In genomic region chr7:22688034-22688433, GRCh38 we compare ENCODE assay signal across 35 cellular contexts. TPM values are rescaled to one million over a fixed set of nuclear protein-coding genes. Genes with fewer than 3 reads are reported as not detected.
"Had no signal": no experiment of that assay in that cellular context is flagged by ENCODE, and none has a peak within 500 bp of the region (broad histone marks: within the 10 kb centered on the region; RNA-seq: fewer than 3 reads in every experiment).

No MANE protein-coding gene starts in this region.

- H3K27ac Mint-ChIP-seq: activated B cell treated with CpG ODN at 0.5 μM for 24 hours; activated CD4-positive, alpha-beta T cell treated with anti-CD3 and anti-CD28 coated beads for 36 hours; activated naive CD8-positive, alpha-beta T cell treated with anti-CD3 and anti-CD28 coated beads for 36 hours; nephron progenitor cell; stimulated activated memory B cell treated with anti-CD40 and anti-IgM and Interleukin-4, amounts not matched to agents 10 μg/mL and 1 μg/mL and 100 μg/mL, for 72 hours; T-helper 2 cell treated with Interferon-gamma antibody and Interleukin-4, amounts not matched to agents 5 μg/mL and 100 μg/mL, for 36 hours had no signal

- H3K27ac ChIP-seq: adrenal gland, cardiac muscle cell, coronary artery, dorsolateral prefrontal cortex, heart left ventricle, neutrophil, ovary, prostate gland, stomach, thyroid gland, upper lobe of left lung had no signal

- H3K27me3 Mint-ChIP-seq: activated B cell treated with CpG ODN at 0.5 μM for 24 hours; naive B cell; stimulated activated memory B cell treated with anti-CD40 and anti-IgM and Interleukin-4, amounts not matched to agents 10 μg/mL and 1 μg/mL and 100 μg/mL, for 72 hours had no signal

- DNase-seq: activated B cell treated with CpG ODN at 0.5 μM for 24 hours; activated CD4-positive, alpha-beta T cell treated with anti-CD3 and anti-CD28 coated beads for 36 hours; activated CD4-positive, alpha-beta T cell treated with anti-CD3 and anti-CD28 coated beads, Interleukin-2, amount 50 U/mL, for 4 hours; activated effector memory CD4-positive, alpha-beta T cell treated with Interleukin-2 at 50 U/mL for 16 hours; activated naive CD4-positive, alpha-beta T cell treated with Interleukin-2 at 50 U/mL for 16 hours; activated naive CD8-positive, alpha-beta T cell treated with anti-CD3 and anti-CD28 coated beads for 36 hours; activated T-cell treated with anti-CD3 and anti-CD28 coated beads for 4 hours; adrenal gland; aorta; dorsolateral prefrontal cortex; effector memory CD4-positive, alpha-beta T cell; erythroblast; heart left ventricle; kidney glomerular epithelial cell; naive B cell; nephron progenitor cell; ovary; stimulated activated CD4-positive, alpha-beta T cell treated with anti-CD3 and anti-CD28 coated beads, Interleukin-1b, Interleukin-23, amount 100 ng/mL, for 48 hours; stimulated activated CD4-positive, alpha-beta T cell treated with anti-CD3 and anti-CD28 coated beads, Interleukin-4, amount 100 ng/mL, for 4 hours; stimulated activated CD8-positive, alpha-beta memory T cell treated with anti-CD3 and anti-CD28 coated beads, Interleukin-4, amount 100 ng/mL, for 48 hours; stomach; T-helper 1 cell; upper lobe of left lung had no signal

- H3K36me3 ChIP-seq: adrenal gland, cardiac muscle cell, heart left ventricle, neutrophil, ovary, prostate gland, stomach, thyroid gland, upper lobe of left lung had no signal

- H3K36me3 Mint-ChIP-seq: activated naive CD8-positive, alpha-beta T cell treated with anti-CD3 and anti-CD28 coated beads for 36 hours; brain; stimulated activated memory B cell treated with anti-CD40 and anti-IgM and Interleukin-4, amounts not matched to agents 10 μg/mL and 1 μg/mL and 100 μg/mL, for 72 hours had no signal

- H3K4me1 ChIP-seq: adrenal gland, heart left ventricle, prostate gland had no signal

- ATAC-seq: activated CD4-positive, alpha-beta T cell treated with anti-CD3 and anti-CD28 coated beads for 36 hours; heart left ventricle; left lobe of liver; stimulated activated memory B cell treated with anti-CD40 and anti-IgM and Interleukin-4, amounts not matched to agents 10 μg/mL and 1 μg/mL and 100 μg/mL, for 72 hours had no signal

- H3K4me3 Mint-ChIP-seq: activated B cell treated with CpG ODN at 0.5 μM for 24 hours; activated CD4-positive, alpha-beta T cell treated with anti-CD3 and anti-CD28 coated beads for 36 hours; activated naive CD8-positive, alpha-beta T cell treated with anti-CD3 and anti-CD28 coated beads for 36 hours; brain; nephron progenitor cell; stimulated activated memory B cell treated with anti-CD40 and anti-IgM and Interleukin-4, amounts not matched to agents 10 μg/mL and 1 μg/mL and 100 μg/mL, for 72 hours; T-helper 2 cell treated with Interferon-gamma antibody and Interleukin-4, amounts not matched to agents 5 μg/mL and 100 μg/mL, for 36 hours had no signal

- H3K27me3 ChIP-seq: adrenal gland, cardiac muscle cell, ovary, stomach, thyroid gland, upper lobe of left lung had no signal

- H3K4me1 Mint-ChIP-seq: activated naive CD8-positive, alpha-beta T cell treated with anti-CD3 and anti-CD28 coated beads for 36 hours had no signal

- H3K9me3 ChIP-seq: adrenal gland, heart left ventricle, neutrophil, ovary, prostate gland, stomach, thyroid gland, upper lobe of left lung had no signal

- H3K9me3 Mint-ChIP-seq: activated B cell treated with CpG ODN at 0.5 μM for 24 hours; activated naive CD8-positive, alpha-beta T cell treated with anti-CD3 and anti-CD28 coated beads for 36 hours; stimulated activated memory B cell treated with anti-CD40 and anti-IgM and Interleukin-4, amounts not matched to agents 10 μg/mL and 1 μg/mL and 100 μg/mL, for 72 hours had no signal

- H3K4me3 ChIP-seq: adrenal gland, cardiac muscle cell, coronary artery, dorsolateral prefrontal cortex, heart left ventricle, lung, ovary, prostate gland, smooth muscle cell, stomach, thyroid gland, upper lobe of left lung had no signal

RNA-seq across cellular contexts. Expression of gene IL6, which starts 39.0 kb away (rescaled TPM):
- total RNA-seq: cardiac muscle cell, cerebellum, left lobe of liver, prostate gland, stomach had no signal
- polyA plus RNA-seq: cardiac muscle cell had no signal
